15 cellular contexts compared by ENCODE assay signal in the genomic region with DNA sequence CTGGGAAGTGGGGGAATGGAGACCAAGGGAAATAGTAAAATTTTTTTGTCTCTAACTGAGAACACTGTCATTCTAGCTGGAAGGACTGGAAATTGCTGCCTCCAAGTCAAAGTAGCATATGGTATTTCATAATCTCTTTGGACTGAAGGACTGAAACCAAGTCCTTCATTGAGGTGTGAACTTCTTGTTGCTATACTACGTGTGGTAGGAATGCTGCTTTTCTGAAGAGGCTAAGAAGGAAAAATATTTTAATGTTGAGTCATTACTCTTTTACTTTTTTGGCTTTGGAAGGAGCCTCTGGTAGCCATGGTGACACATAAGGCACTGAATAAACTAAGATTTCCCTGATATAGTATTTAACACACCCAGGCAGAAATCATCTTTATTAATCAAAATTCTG.
DNase-seq lines count a peak whose midpoint lies in the region; ATAC-seq and TF ChIP-seq lines count a peak whose summit lies in the region.
"Had no signal": no experiment of that assay in that cellular context is flagged by ENCODE, and none has a peak within 500 bp of the region (broad histone marks: within the 10 kb centered on the region; RNA-seq: fewer than 3 reads in every experiment).

No MANE protein-coding gene starts in this region.

- TF ChIP-seq CTCF in HFF-Myc (IDR thresholded peaks at IDR 0.05; ENCODE audit: low read depth, low read length, missing control alignments) (no peak), fibroblast of villous mesenchyme (IDR thresholded peaks at IDR 0.05; ENCODE audit: insufficient read depth, low read depth, low read length) (no peak), type B pancreatic cell (conservative IDR thresholded peaks at IDR 0.05) (no peak)

- peak overlapping the region; percentile 81 for H3K27ac Mint-ChIP-seq in type B pancreatic cell
- H3K27ac Mint-ChIP-seq: activated naive CD8-positive, alpha-beta T cell treated with anti-CD3 and anti-CD28 coated beads, Interleukin-2, amount 10 ng/mL, durations not matched to agents 7 days and 5 days; naive thymus-derived CD4-positive, alpha-beta T cell had no signal

- peaks cover 5% of the 10 kb centered on the region for H3K9me3 Mint-ChIP-seq in type B pancreatic cell

- H3K36me3 Mint-ChIP-seq in type B pancreatic cell: peaks cover 3% of the 10 kb centered on the region
- H3K36me3 Mint-ChIP-seq: activated naive CD8-positive, alpha-beta T cell treated with anti-CD3 and anti-CD28 coated beads, Interleukin-2, amount 10 ng/mL, durations not matched to agents 7 days and 5 days; naive thymus-derived CD4-positive, alpha-beta T cell had no signal

- H3K4me3 ChIP-seq in HFF-Myc (replicated peaks; ENCODE audit: low read depth, low read length) (no peak overlapping the region), fibroblast of villous mesenchyme (ENCODE audit: low read depth, low read length) (no peak overlapping the region)
- H3K4me3 ChIP-seq: tibial artery had no signal

- ATAC-seq in HG03520 (IDR thresholded peaks at IDR 0.05; ENCODE audit: unreplicated experiment): no peak
- ATAC-seq: naive thymus-derived CD4-positive, alpha-beta T cell had no signal

- H3K4me3 Mint-ChIP-seq in type B pancreatic cell: no peak overlapping the region
- H3K4me3 Mint-ChIP-seq: activated naive CD8-positive, alpha-beta T cell treated with anti-CD3 and anti-CD28 coated beads, Interleukin-2, amount 10 ng/mL, durations not matched to agents 7 days and 5 days; naive thymus-derived CD4-positive, alpha-beta T cell had no signal

- peaks cover 4% of the 10 kb centered on the region for H3K27me3 Mint-ChIP-seq in type B pancreatic cell
- H3K27me3 Mint-ChIP-seq: activated naive CD8-positive, alpha-beta T cell treated with anti-CD3 and anti-CD28 coated beads, Interleukin-2, amount 10 ng/mL, durations not matched to agents 7 days and 5 days had no signal

- DNase-seq in HFF-Myc (ENCODE audit: extremely low read depth, low read depth): peak; percentile 63
- DNase-seq in amniotic stem cell (lab: John Stamatoyannopoulos, UW): peak; percentile 3
- DNase-seq in fibroblast of villous mesenchyme (ENCODE audit: low read depth): peak; percentile 76
- DNase-seq in type B pancreatic cell (ENCODE audit: extremely low spot score, unreplicated experiment): no peak
- no peak for DNase-seq in effector CD4-positive, alpha-beta T cell
- DNase-seq in OCI-M1 (lab: John Stamatoyannopoulos, UW): no peak
- DNase-seq in hippocampal formation (lab: John Stamatoyannopoulos, UW): no peak
- DNase-seq: activated naive CD8-positive, alpha-beta T cell treated with anti-CD3 and anti-CD28 coated beads, Interleukin-2, amount 10 ng/mL, durations not matched to agents 7 days and 5 days; DMS153; effector CD8-positive, alpha-beta T cell; naive thymus-derived CD4-positive, alpha-beta T cell; NCI-H1092; NCI-H510A; tibial artery had no signal

- H3K4me1 Mint-ChIP-seq in type B pancreatic cell (ENCODE audit: unreplicated experiment): peaks cover 7% of the 10 kb centered on the region
- H3K4me1 Mint-ChIP-seq: activated naive CD8-positive, alpha-beta T cell treated with anti-CD3 and anti-CD28 coated beads, Interleukin-2, amount 10 ng/mL, durations not matched to agents 7 days and 5 days; naive thymus-derived CD4-positive, alpha-beta T cell had no signal

Comparison
In these comparisons a context has a peak if more than half of its experiments do, and no peak if none do; other contexts are left out.
1. DNase-seq: peak in HFF-Myc (single experiment), amniotic stem cell (single experiment) and fibroblast of villous mesenchyme (single experiment); none in type B pancreatic cell (single experiment), effector CD4-positive, alpha-beta T cell (single experiment), OCI-M1 (single experiment) and hippocampal formation (0 of 2).